1 cellular context compared by ENCODE assay signal in genomic region chr14:39431416-39432178, GRCh38.
TF ChIP-seq lines count a peak whose summit lies in the region.

No MANE protein-coding gene starts in this region.

TF ChIP-seq in HepG2, 621 proteins besides CTCF, POLR2A, EP300 and RAD21 (continued from another document):
- no peak for TF ChIP-seq BCLAF1 (IDR thresholded peaks at IDR 0.05)
- no peak for TF ChIP-seq ZFP36 (IDR thresholded peaks at IDR 0.05; ENCODE audit: borderline replicate concordance, low read depth, low read length, partially characterized antibody)
- no peak for TF ChIP-seq NR2F2 (IDR thresholded peaks at IDR 0.05; ENCODE audit: borderline replicate concordance, low read depth)
- no peak; the same call in 1 of the 2 replicates for TF ChIP-seq RFXAP (CRISPR knock-in tag; IDR thresholded peaks at IDR 0.05; ENCODE audit: borderline replicate concordance)
- 0 out of 2 replicates have a peak, but pooled peaks have one; percentile 27 for TF ChIP-seq ZNF432 (CRISPR knock-in tag; IDR thresholded peaks at IDR 0.05; ENCODE audit: borderline replicate concordance)
- TF ChIP-seq ZC3H13 (CRISPR knock-in tag; IDR thresholded peaks at IDR 0.05): peak; percentile 94
- TF ChIP-seq E2F1 (CRISPR knock-in tag; IDR thresholded peaks at IDR 0.05): no peak
- TF ChIP-seq, protein P1, sequence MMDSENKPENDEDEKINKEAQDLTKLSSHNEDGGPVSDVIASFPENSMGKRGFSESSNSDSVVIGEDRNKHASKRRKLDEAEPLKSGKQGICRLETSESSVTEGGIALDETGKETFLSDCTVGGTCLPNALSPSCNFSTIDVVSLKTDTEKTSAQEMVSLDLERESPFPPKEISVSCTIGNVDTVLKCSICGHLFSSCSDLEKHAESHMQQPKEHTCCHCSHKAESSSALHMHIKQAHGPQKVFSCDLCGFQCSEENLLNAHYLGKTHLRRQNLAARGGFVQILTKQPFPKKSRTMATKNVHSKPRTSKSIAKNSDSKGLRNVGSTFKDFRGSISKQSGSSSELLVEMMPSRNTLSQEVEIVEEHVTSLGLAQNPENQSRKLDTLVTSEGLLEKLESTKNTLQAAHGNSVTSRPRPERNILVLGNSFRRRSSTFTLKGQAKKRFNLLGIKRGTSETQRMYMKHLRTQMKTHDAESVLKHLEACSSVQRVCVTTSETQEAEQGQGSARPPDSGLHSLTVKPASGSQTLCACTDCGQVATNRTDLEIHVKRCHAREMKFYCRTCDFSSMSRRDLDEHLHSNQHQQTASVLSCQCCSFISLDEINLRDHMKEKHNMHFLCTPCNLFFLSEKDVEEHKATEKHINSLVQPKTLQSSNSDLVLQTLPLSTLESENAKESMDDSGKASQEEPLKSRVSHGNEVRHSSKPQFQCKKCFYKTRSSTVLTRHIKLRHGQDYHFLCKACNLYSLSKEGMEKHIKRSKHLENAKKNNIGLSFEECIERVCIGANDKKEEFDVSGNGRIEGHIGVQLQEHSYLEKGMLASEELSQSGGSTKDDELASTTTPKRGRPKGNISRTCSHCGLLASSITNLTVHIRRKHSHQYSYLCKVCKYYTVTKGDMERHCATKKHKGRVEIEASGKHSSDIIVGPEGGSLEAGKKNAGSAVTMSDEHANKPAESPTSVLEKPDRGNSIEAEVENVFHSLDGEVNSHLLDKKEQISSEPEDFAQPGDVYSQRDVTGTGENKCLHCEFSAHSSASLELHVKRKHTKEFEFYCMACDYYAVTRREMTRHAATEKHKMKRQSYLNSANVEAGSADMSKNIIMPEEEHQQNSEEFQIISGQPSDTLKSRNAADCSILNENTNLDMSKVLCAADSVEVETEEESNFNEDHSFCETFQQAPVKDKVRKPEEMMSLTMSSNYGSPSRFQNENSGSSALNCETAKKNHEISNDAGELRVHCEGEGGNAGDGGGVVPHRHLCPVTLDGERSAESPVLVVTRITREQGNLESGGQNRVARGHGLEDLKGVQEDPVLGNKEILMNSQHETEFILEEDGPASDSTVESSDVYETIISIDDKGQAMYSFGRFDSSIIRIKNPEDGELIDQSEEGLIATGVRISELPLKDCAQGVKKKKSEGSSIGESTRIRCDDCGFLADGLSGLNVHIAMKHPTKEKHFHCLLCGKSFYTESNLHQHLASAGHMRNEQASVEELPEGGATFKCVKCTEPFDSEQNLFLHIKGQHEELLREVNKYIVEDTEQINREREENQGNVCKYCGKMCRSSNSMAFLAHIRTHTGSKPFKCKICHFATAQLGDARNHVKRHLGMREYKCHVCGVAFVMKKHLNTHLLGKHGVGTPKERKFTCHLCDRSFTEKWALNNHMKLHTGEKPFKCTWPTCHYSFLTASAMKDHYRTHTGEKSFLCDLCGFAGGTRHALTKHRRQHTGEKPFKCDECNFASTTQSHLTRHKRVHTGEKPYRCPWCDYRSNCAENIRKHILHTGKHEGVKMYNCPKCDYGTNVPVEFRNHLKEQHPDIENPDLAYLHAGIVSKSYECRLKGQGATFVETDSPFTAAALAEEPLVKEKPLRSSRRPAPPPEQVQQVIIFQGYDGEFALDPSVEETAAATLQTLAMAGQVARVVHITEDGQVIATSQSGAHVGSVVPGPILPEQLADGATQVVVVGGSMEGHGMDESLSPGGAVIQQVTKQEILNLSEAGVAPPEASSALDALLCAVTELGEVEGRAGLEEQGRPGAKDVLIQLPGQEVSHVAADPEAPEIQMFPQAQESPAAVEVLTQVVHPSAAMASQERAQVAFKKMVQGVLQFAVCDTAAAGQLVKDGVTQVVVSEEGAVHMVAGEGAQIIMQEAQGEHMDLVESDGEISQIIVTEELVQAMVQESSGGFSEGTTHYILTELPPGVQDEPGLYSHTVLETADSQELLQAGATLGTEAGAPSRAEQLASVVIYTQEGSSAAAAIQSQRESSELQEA (CRISPR knock-in tag; IDR thresholded peaks at IDR 0.05; ENCODE audit: not compliant biosample characterization): no peak
- TF ChIP-seq, protein P2, sequence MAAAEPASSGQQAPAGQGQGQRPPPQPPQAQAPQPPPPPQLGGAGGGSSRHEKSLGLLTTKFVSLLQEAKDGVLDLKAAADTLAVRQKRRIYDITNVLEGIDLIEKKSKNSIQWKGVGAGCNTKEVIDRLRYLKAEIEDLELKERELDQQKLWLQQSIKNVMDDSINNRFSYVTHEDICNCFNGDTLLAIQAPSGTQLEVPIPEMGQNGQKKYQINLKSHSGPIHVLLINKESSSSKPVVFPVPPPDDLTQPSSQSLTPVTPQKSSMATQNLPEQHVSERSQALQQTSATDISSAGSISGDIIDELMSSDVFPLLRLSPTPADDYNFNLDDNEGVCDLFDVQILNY (CRISPR knock-in tag; conservative IDR thresholded peaks at IDR 0.05): 0 out of 2 replicates have a peak, but pooled peaks have one; percentile 41
- TF ChIP-seq, protein P3, sequence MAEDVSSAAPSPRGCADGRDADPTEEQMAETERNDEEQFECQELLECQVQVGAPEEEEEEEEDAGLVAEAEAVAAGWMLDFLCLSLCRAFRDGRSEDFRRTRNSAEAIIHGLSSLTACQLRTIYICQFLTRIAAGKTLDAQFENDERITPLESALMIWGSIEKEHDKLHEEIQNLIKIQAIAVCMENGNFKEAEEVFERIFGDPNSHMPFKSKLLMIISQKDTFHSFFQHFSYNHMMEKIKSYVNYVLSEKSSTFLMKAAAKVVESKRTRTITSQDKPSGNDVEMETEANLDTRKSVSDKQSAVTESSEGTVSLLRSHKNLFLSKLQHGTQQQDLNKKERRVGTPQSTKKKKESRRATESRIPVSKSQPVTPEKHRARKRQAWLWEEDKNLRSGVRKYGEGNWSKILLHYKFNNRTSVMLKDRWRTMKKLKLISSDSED (CRISPR knock-in tag; IDR thresholded peaks at IDR 0.05): 0 out of 2 replicates have a peak, but pooled peaks have one; percentile 18
- no peak for TF ChIP-seq CEBPB (IDR thresholded peaks at IDR 0.05; ENCODE audit: borderline replicate concordance, low read depth, low read length)
- peak; percentile 71 for TF ChIP-seq AGO1 (IDR thresholded peaks at IDR 0.05; ENCODE audit: low read depth, low read length, poor library complexity, severe bottlenecking)
- no peak for TF ChIP-seq NR3C1 (CRISPR knock-in tag; IDR thresholded peaks at IDR 0.05)
- TF ChIP-seq ZNF607 (CRISPR knock-in tag; IDR thresholded peaks at IDR 0.05; ENCODE audit: borderline replicate concordance): peak; percentile 91
- no peak for TF ChIP-seq MXD4 (CRISPR knock-in tag; IDR thresholded peaks at IDR 0.05)
- TF ChIP-seq CHD4 (IDR thresholded peaks at IDR 0.05; ENCODE audit: borderline replicate concordance, low read length): no peak
- peak; percentile 79; the same call in 1 of the 2 replicates for TF ChIP-seq SIN3B (IDR thresholded peaks at IDR 0.05; ENCODE audit: low read length)
- TF ChIP-seq ZNF7 (CRISPR knock-in tag; IDR thresholded peaks at IDR 0.05): 0 out of 2 replicates have a peak, but pooled peaks have one; percentile 4
- TF ChIP-seq SOX6 (IDR thresholded peaks at IDR 0.05): no peak
- no peak; the same call in 1 of the 2 replicates for TF ChIP-seq SOX6 (CRISPR knock-in tag; IDR thresholded peaks at IDR 0.05)
- TF ChIP-seq, protein P4, sequence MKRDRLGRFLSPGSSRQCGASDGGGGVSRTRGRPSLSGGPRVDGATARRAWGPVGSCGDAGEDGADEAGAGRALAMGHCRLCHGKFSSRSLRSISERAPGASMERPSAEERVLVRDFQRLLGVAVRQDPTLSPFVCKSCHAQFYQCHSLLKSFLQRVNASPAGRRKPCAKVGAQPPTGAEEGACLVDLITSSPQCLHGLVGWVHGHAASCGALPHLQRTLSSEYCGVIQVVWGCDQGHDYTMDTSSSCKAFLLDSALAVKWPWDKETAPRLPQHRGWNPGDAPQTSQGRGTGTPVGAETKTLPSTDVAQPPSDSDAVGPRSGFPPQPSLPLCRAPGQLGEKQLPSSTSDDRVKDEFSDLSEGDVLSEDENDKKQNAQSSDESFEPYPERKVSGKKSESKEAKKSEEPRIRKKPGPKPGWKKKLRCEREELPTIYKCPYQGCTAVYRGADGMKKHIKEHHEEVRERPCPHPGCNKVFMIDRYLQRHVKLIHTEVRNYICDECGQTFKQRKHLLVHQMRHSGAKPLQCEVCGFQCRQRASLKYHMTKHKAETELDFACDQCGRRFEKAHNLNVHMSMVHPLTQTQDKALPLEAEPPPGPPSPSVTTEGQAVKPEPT (CRISPR knock-in tag; IDR thresholded peaks at IDR 0.05; ENCODE audit: low read depth): no peak; the same call in 1 of the 2 replicates
- TF ChIP-seq SRSF4 (IDR thresholded peaks at IDR 0.05; ENCODE audit: low read depth, low read length, poor library complexity, severe bottlenecking): no peak
- no peak for TF ChIP-seq THYN1 (CRISPR knock-in tag; IDR thresholded peaks at IDR 0.05; ENCODE audit: borderline replicate concordance, low read depth)
- TF ChIP-seq ATM (IDR thresholded peaks at IDR 0.05; ENCODE audit: borderline replicate concordance): no peak
- 0 out of 2 replicates have a peak, but pooled peaks have one; percentile 34 for TF ChIP-seq CENPBD1 (CRISPR knock-in tag; IDR thresholded peaks at IDR 0.05; ENCODE audit: borderline replicate concordance, low read depth)
- TF ChIP-seq DPF2 (CRISPR knock-in tag; IDR thresholded peaks at IDR 0.05; ENCODE audit: borderline replicate concordance, low read depth): no peak
- TF ChIP-seq ZNF619 (CRISPR knock-in tag; IDR thresholded peaks at IDR 0.05): peak; percentile 99
- peak; percentile 27; the same call in 1 of the 2 replicates for TF ChIP-seq ZNF468 (CRISPR knock-in tag; IDR thresholded peaks at IDR 0.05)
- peak; percentile 17 for TF ChIP-seq MED8 (CRISPR knock-in tag; IDR thresholded peaks at IDR 0.05; ENCODE audit: insufficient replicate concordance)
